Comparison of ENCODE assay signal across 11 cellular contexts in genomic region chr7:916291-916941, GRCh38. TPM values are rescaled to one million over a fixed set of nuclear protein-coding genes. Genes with fewer than 3 reads are reported as not detected.
DNase-seq lines count a peak whose midpoint lies in the region; ATAC-seq and TF ChIP-seq lines count a peak whose summit lies in the region.
"Had no signal": no experiment of that assay in that cellular context is flagged by ENCODE, and none has a peak within 500 bp of the region (broad histone marks: within the 10 kb centered on the region; RNA-seq: fewer than 3 reads in every experiment).

No MANE protein-coding gene starts in this region.

- H3K27me3 Mint-ChIP-seq in chondrocyte (ENCODE audit: low read depth) (no peaks in the 10 kb centered on the region), nephron (ENCODE audit: low read depth) (peaks cover 18% of the 10 kb centered on the region)

- H3K4me3 Mint-ChIP-seq in chondrocyte (ENCODE audit: unreplicated experiment) (no peak overlapping the region), nephron (peak overlapping the region; percentile 3 to 62 (median 41))

- no peak for ATAC-seq in left lobe of liver

- H3K27ac Mint-ChIP-seq in chondrocyte (ENCODE audit: unreplicated experiment) = peak overlapping the region; percentile 24
- peak overlapping the region; percentile 13 to 82 (median 45) for H3K27ac Mint-ChIP-seq in nephron

- DNase-seq in COR-L47 (lab: John Stamatoyannopoulos, UW) (peak; percentile 54), NCI-H1694 (lab: John Stamatoyannopoulos, UW) (peak; percentile 37), chondrocyte (ENCODE audit: low spot score) (peak; percentile 77), NAMALWA (ENCODE audit: low spot score) (no peak), DMS153 (lab: John Stamatoyannopoulos, UW) (no peak), left lobe of liver (ENCODE audit: low spot score) (no peak)
- no peak for DNase-seq in activated CD4-positive, alpha-beta T cell treated with anti-CD3 and anti-CD28 coated beads, Interleukin-2, amount 50 U/mL, for 48 hours
- DNase-seq: mammary epithelial cell, NCI-H1048, stomach had no signal

- TF ChIP-seq CTCF in chondrocyte (IDR thresholded peaks at IDR 0.05) (no peak), nephron (IDR thresholded peaks at IDR 0.05; ENCODE audit: unreplicated experiment in 3 of 3) (no peak)

- peaks cover 8% of the 10 kb centered on the region for H3K4me1 Mint-ChIP-seq in chondrocyte (ENCODE audit: low read depth)
- H3K4me1 Mint-ChIP-seq in nephron = peaks cover 13% of the 10 kb centered on the region

- H3K36me3 Mint-ChIP-seq in chondrocyte (ENCODE audit: low read depth) = no peaks in the 10 kb centered on the region
- no peaks in the 10 kb centered on the region for H3K36me3 Mint-ChIP-seq in nephron (ENCODE audit: low read depth)

- no peaks in the 10 kb centered on the region for H3K9me3 Mint-ChIP-seq in chondrocyte (ENCODE audit: low read depth)
- H3K9me3 Mint-ChIP-seq in nephron = no peaks in the 10 kb centered on the region

RNA-seq across cellular contexts. Expression of gene ADAP1, which starts 38.1 kb away (rescaled TPM):
- total RNA-seq in chondrocyte (3.9 to 7.0 TPM (median 6.7 TPM) in 3 replicates), left lobe of liver (2.8 TPM)

RNA-seq across cellular contexts. Expression of gene GET4, which starts 40.1 kb away (rescaled TPM):
- total RNA-seq in chondrocyte (26.8 to 34.7 TPM (median 28.0 TPM) in 3 replicates), left lobe of liver (38.2 TPM)

RNA-seq across cellular contexts. Expression of gene COX19, which starts 58.9 kb away (rescaled TPM):
- total RNA-seq in chondrocyte = 9.2 to 9.6 TPM (median 9.5 TPM) in 3 replicates
- 5.2 TPM for total RNA-seq in left lobe of liver

Comparison
In these comparisons a context has a peak if more than half of its experiments do, and no peak if none do; other contexts are left out.
1. DNase-seq: peak in COR-L47 (single experiment), NCI-H1694 (single experiment) and chondrocyte (single experiment); none in NAMALWA (single experiment), DMS153 (single experiment), left lobe of liver (single experiment) and activated CD4-positive, alpha-beta T cell treated with anti-CD3 and anti-CD28 coated beads, Interleukin-2, amount 50 U/mL, for 48 hours (0 of 2).